1 cellular context compared by ENCODE assay signal in genomic region chr12:54161481-54162437, GRCh38.
TF ChIP-seq lines count a peak whose summit lies in the region.

No MANE protein-coding gene starts in this region.

TF ChIP-seq in K562, 482 proteins besides CTCF, POLR2A, EP300 and RAD21 (continued from another document and continues in another):
- TF ChIP-seq RBM17 (IDR thresholded peaks at IDR 0.05; ENCODE audit: borderline replicate concordance, low read depth, low read length) (no peak), ZNF239 (CRISPR knock-in tag; IDR thresholded peaks at IDR 0.05) (no peak), ZNF224 (CRISPR knock-in tag; IDR thresholded peaks at IDR 0.05) (no peak), HDAC6 (IDR thresholded peaks at IDR 0.05; ENCODE audit: low read depth, low read length) (no peak), GABPA (tag; conservative IDR thresholded peaks at IDR 0.05; ENCODE audit: low read depth) (no peak), FOXP4 (CRISPR knock-in tag; IDR thresholded peaks at IDR 0.05; ENCODE audit: borderline replicate concordance) (no peak), CXXC5 (CRISPR knock-in tag; IDR thresholded peaks at IDR 0.05) (no peak), SREBF2 (CRISPR knock-in tag; IDR thresholded peaks at IDR 0.05) (no peak), ZNF217 (CRISPR knock-in tag; IDR thresholded peaks at IDR 0.05) (no peak), ILK (tag; IDR thresholded peaks at IDR 0.05; ENCODE audit: borderline replicate concordance, low read depth) (no peak), ARHGAP35 (IDR thresholded peaks at IDR 0.05; ENCODE audit: partially characterized antibody) (no peak), ZNF140 (CRISPR knock-in tag; IDR thresholded peaks at IDR 0.05) (no peak), ZKSCAN3 (CRISPR knock-in tag; IDR thresholded peaks at IDR 0.05) (no peak), BRD9 (IDR thresholded peaks at IDR 0.05; ENCODE audit: low read depth, partially characterized antibody) (peak; percentile 60), NELFE (IDR thresholded peaks at IDR 0.05; ENCODE audit: insufficient read depth, insufficient read length) (no peak), ZNF695 (CRISPR knock-in tag; IDR thresholded peaks at IDR 0.05) (no peak), CBFA2T2 (conservative IDR thresholded peaks at IDR 0.05) (no peak), ZZZ3 (IDR thresholded peaks at IDR 0.05) (no peak), NCOR1 (IDR thresholded peaks at IDR 0.05) (no peak), MTA1 (IDR thresholded peaks at IDR 0.05; ENCODE audit: borderline replicate concordance) (no peak), ZNF280B (CRISPR knock-in tag; IDR thresholded peaks at IDR 0.05) (no peak), PRMT5 (CRISPR knock-in tag; IDR thresholded peaks at IDR 0.05) (no peak), PTBP1 (IDR thresholded peaks at IDR 0.05; ENCODE audit: low read depth, low read length) (no peak), SRF (CRISPR knock-in tag; IDR thresholded peaks at IDR 0.05) (no peak), KAT8 (IDR thresholded peaks at IDR 0.05; ENCODE audit: low read depth) (no peak), ZNF445 (CRISPR knock-in tag; IDR thresholded peaks at IDR 0.05; ENCODE audit: low read depth) (no peak), GABPB2 (CRISPR knock-in tag; conservative IDR thresholded peaks at IDR 0.05) (no peak), KLF16 (IDR thresholded peaks at IDR 0.05) (no peak), KLF13 (tag; IDR thresholded peaks at IDR 0.05; ENCODE audit: borderline replicate concordance, low read depth) (no peak), MEF2D (tag; conservative IDR thresholded peaks at IDR 0.05; ENCODE audit: low read depth) (no peak), POLR3A (IDR thresholded peaks at IDR 0.05; ENCODE audit: borderline replicate concordance, extremely low read depth, insufficient read depth, insufficient read length) (no peak), POLR3G (IDR thresholded peaks at IDR 0.05; ENCODE audit: extremely low read depth, insufficient read length, insufficient replicate concordance) (no peak), HMBOX1 (IDR thresholded peaks at IDR 0.05) (no peak), ZBTB26 (CRISPR knock-in tag; IDR thresholded peaks at IDR 0.05) (peak; percentile 60; the same call in 1 of the 2 replicates), GTF2F1 (IDR thresholded peaks at IDR 0.05; ENCODE audit: low read depth, low read length) (no peak), TRIM25 (IDR thresholded peaks at IDR 0.05; ENCODE audit: borderline replicate concordance) (no peak), LCOR (CRISPR knock-in tag; IDR thresholded peaks at IDR 0.05) (no peak), FIP1L1 (IDR thresholded peaks at IDR 0.05; ENCODE audit: low read depth, low read length, poor library complexity, severe bottlenecking) (no peak), HSF4 (CRISPR knock-in tag; IDR thresholded peaks at IDR 0.05; ENCODE audit: borderline replicate concordance) (no peak), NFATC3 (IDR thresholded peaks at IDR 0.05) (no peak), DMBX1 (CRISPR knock-in tag; IDR thresholded peaks at IDR 0.05; ENCODE audit: borderline replicate concordance) (no peak), GATAD2B (IDR thresholded peaks at IDR 0.05; ENCODE audit: borderline replicate concordance) (no peak), RBM22 (IDR thresholded peaks at IDR 0.05; ENCODE audit: low read depth, low read length, poor library complexity, severe bottlenecking) (no peak), ELF1 (tag; IDR thresholded peaks at IDR 0.05) (no peak), NFIX (CRISPR knock-in tag; IDR thresholded peaks at IDR 0.05; ENCODE audit: low read depth) (no peak), ZBTB2 (IDR thresholded peaks at IDR 0.05) (0 out of 2 replicates have a peak, but pooled peaks have one; percentile 29), COPS2 (conservative IDR thresholded peaks at IDR 0.05) (no peak), ZNF212 (CRISPR knock-in tag; IDR thresholded peaks at IDR 0.05) (no peak), ZNF699 (CRISPR knock-in tag; IDR thresholded peaks at IDR 0.05; ENCODE audit: insufficient replicate concordance) (no peak), MXD1 (CRISPR knock-in tag; IDR thresholded peaks at IDR 0.05; ENCODE audit: borderline replicate concordance, poor library complexity, severe bottlenecking) (no peak), FOXM1 (IDR thresholded peaks at IDR 0.05; ENCODE audit: low read depth) (no peak), FOXM1 (CRISPR knock-in tag; IDR thresholded peaks at IDR 0.05; ENCODE audit: low read depth) (no peak), ZNF639 (CRISPR knock-in tag; conservative IDR thresholded peaks at IDR 0.05 in 1 of 2, IDR thresholded peaks at IDR 0.05 in 1 of 2) (no peak), ZNF830 (CRISPR knock-in tag; IDR thresholded peaks at IDR 0.05) (no peak), MLX (CRISPR knock-in tag; conservative IDR thresholded peaks at IDR 0.05) (no peak), ARID4B (CRISPR knock-in tag; IDR thresholded peaks at IDR 0.05) (no peak), ERF (CRISPR knock-in tag; IDR thresholded peaks at IDR 0.05) (no peak), ZNF717 (CRISPR knock-in tag; IDR thresholded peaks at IDR 0.05) (no peak), RBFOX2 (IDR thresholded peaks at IDR 0.05; ENCODE audit: low read depth, low read length) (no peak)
